In the genomic region with DNA sequence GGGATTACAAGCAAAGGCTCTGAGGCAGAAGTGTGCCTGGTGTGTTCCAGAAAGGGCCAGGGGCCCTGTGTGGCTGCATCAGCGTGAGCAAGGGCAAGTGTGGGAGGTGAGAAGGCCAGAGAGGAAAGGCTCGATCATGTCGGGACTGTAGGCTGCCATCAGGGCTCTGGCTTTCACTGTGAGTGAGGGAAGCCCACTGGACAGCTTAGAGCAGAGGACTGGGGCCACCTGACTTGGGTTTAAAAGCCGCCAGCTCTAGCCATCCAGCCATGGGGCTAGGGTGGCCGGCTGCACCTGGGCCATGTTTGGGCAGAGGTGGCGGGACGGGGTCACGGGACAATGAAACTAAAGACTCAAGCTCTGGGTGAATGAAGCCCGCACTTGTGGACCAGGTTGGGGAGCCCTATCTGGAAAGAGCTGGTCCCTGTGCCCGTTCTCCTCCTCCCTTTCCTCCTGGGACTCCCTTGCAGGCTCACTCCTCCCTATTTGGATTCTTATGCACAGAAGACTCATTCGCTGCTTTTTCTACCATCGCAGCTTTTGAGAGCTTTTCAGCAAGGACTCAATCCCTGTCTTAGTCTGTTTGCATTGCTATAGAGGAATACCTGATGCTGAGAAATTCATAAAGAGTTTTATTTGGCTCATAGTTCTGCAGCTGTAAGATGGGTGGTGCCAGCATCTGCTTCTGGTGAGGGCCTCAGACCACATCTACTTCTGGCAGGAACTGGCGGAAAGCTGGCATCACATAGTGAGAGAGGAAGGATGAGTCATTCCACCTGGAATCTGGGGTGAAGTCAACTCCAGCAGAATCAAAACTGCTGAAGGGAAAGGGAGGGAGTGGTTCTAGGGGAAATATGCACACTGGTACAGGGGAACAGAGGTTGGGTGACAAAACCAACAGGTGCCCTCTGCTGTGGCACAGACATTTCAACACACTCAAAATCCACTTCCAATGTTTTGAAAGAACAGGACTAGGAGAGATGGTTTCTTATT, we compare ENCODE assay signal across 10 cellular contexts. TPM values are rescaled to one million over a fixed set of nuclear protein-coding genes. Genes with fewer than 3 reads are reported as not detected.
DNase-seq lines count a peak whose midpoint lies in the region; ATAC-seq, FAIRE-seq and TF ChIP-seq lines count a peak whose summit lies in the region.
"Had no signal": no experiment of that assay in that cellular context is flagged by ENCODE, and none has a peak within 500 bp of the region (broad histone marks: within the 10 kb centered on the region; RNA-seq: fewer than 3 reads in every experiment).

No MANE protein-coding gene starts in this region.

- no peak overlapping the region for H3K4me2 ChIP-seq in HepG2 (ENCODE audit: low read depth, low read length)

- H3K27ac ChIP-seq in HepG2 (ENCODE audit: extremely low read length, insufficient read depth, low read length) = no peak overlapping the region

- in situ Hi-C loops in HepG2 (cut with HindIII; ENCODE audit: extremely low pct_ligation_motif_present, low pct_unique_long_range_greater_than_20kb) = no loop called here

- TF ChIP-seq POLR2A in HepG2 (IDR thresholded peaks at IDR 0.05; ENCODE audit: insufficient read depth in 1 of 2, low read depth in 2 of 2, low read length in 2 of 2) = no peak

- H2AFZ ChIP-seq in HepG2 (ENCODE audit: low read length) = no peak overlapping the region

- H3K36me3 ChIP-seq in HepG2 (replicated peaks in 1 of 2; ENCODE audit: control insufficient read depth in 1 of 2, insufficient read depth in 2 of 2, low read length in 2 of 2) = no peaks in the 10 kb centered on the region

- no peak for ATAC-seq in HepG2
- ATAC-seq: activated CD8-positive, alpha-beta T cell treated with anti-CD3 and anti-CD28 coated beads, Interleukin-2, amount 10 ng/mL, durations not matched to agents 7 days and 5 days; stimulated activated naive CD8-positive, alpha-beta T cell treated with anti-CD3 and anti-CD28 coated beads, Interleukin-15, Interleukin-2, amounts not matched to agents 100 U/mL and 50 U/mL, for 24 hours had no signal

- H3K9me3 ChIP-seq in HepG2 (ENCODE audit: low read length) = no peaks in the 10 kb centered on the region

- no peaks in the 10 kb centered on the region for H4K20me1 ChIP-seq in HepG2 (ENCODE audit: insufficient read depth, low read length)

- no TSS peak for BruUV-seq in HepG2 (replicated peaks; lab: Mats Ljungman, UMichigan)

- no peak overlapping the region for H3K9ac ChIP-seq in HepG2 (ENCODE audit: insufficient read depth, low read depth, low read length)

- TF ChIP-seq RAD21 in HepG2 (CRISPR knock-in tag; IDR thresholded peaks at IDR 0.05) = no peak

- H3K4me1 ChIP-seq in HepG2 (ENCODE audit: insufficient read depth, low read length) = no peaks in the 10 kb centered on the region

- H3K27me3 ChIP-seq in HepG2 (ENCODE audit: control insufficient read depth in 1 of 2, insufficient read depth in 2 of 2, low read length in 2 of 2) = peaks cover 0 to 3% of the 10 kb centered on the region in 2 experiments; a peak in 1 of 5 replicates

- POLR2A ChIA-PET in HepG2 (lab: Yijun Ruan, JAX) = no interaction called here

- H3K4me3 ChIP-seq in HepG2 (replicated peaks in 1 of 3; ENCODE audit: insufficient read depth in 1 of 3, low read depth in 2 of 3, low read length in 3 of 3) = no peak overlapping the region

- 52% methylated on average over 6 of the region's 13 CpGs for WGBS in HepG2 (ENCODE audit: low lambda C conversion rate)

- CTCF ChIA-PET in HepG2 (lab: Yijun Ruan, JAX; ENCODE audit: low intra/inter-chr PET ratio, low total read pairs) = no interaction called here

- FAIRE-seq in HepG2 (lab: Jason Lieb, UNC) = no peak

- no peaks in the 10 kb centered on the region for H3K79me2 ChIP-seq in HepG2 (ENCODE audit: insufficient read depth, low read length)

- no peak for TF ChIP-seq EP300 in HepG2 (IDR thresholded peaks at IDR 0.05; ENCODE audit: low read depth in 2 of 2, low read length in 2 of 2)
- TF ChIP-seq EP300 in HepG2 (CRISPR knock-in tag; IDR thresholded peaks at IDR 0.05; ENCODE audit: borderline replicate concordance) = no peak

- intact Hi-C loops in HepG2 (cut with micrococcal nuclease; ENCODE audit: unreplicated experiment) = no loop called here

- no peak for TF ChIP-seq CTCF in HepG2 (CRISPR knock-in tag; IDR thresholded peaks at IDR 0.05)

- peak; percentile 32 for DNase-seq in GM04503 (ENCODE audit: low read depth)
- DNase-seq in SW 1271 (lab: John Stamatoyannopoulos, UW) = peak; percentile 52 to 86
- no peak for DNase-seq in HepG2 (ENCODE audit: low spot score)
- no peak for DNase-seq in iPS-NIHi11 (ENCODE audit: low spot score)
- DNase-seq in medulla oblongata (ENCODE audit: extremely low spot score) = no peak
- no peak for DNase-seq in cerebellum (ENCODE audit: low spot score)
- DNase-seq: activated CD8-positive, alpha-beta T cell treated with anti-CD3 and anti-CD28 coated beads, Interleukin-2, amount 10 ng/mL, durations not matched to agents 7 days and 5 days; endodermal cell; NCI-H510A; stimulated activated naive CD8-positive, alpha-beta T cell treated with anti-CD3 and anti-CD28 coated beads, Interleukin-15, Interleukin-2, amounts not matched to agents 100 U/mL and 50 U/mL, for 24 hours had no signal

RNA-seq across cellular contexts. Expression of gene CTAG1B, which starts 15.3 kb away (rescaled TPM):
- not detected in 2 replicates for total RNA-seq in HepG2 (2016; rRNA removed; fragmentation: Illumina TruSeq; extraction: Trizol)
- not detected in 2 replicates for total RNA-seq in HepG2 (2016; cell fraction: cytosol; rRNA removed; fragmentation: Illumina TruSeq; extraction: Trizol; ENCODE audit: low read depth)
- total RNA-seq in HepG2 (2016; cell fraction: insoluble cytoplasmic fraction; rRNA removed; fragmentation: Illumina TruSeq; extraction: Trizol) = not detected in 2 replicates
- total RNA-seq in HepG2 (2016; cell fraction: membrane; rRNA removed; fragmentation: Illumina TruSeq; extraction: Trizol) = not detected in 2 replicates
- total RNA-seq in HepG2 (2016; cell fraction: nucleus; rRNA removed; fragmentation: Illumina TruSeq; extraction: Trizol) = not detected in 2 replicates
- not detected in 2 replicates for polyA plus RNA-seq in HepG2 (2011; rRNA removed)
- not detected in 2 replicates for polyA plus RNA-seq in HepG2 (2011; cell fraction: cytosol; rRNA removed)
- not detected in 2 replicates for polyA plus RNA-seq in HepG2 (2011; cell fraction: nucleus; rRNA removed)
- not detected in 2 replicates for polyA plus RNA-seq in HepG2 (2012)
- not detected in 2 replicates for polyA plus RNA-seq in HepG2 (2016; cell fraction: cytosol; fragmentation: Illumina TruSeq; extraction: Trizol; ENCODE audit: low read depth)
- polyA plus RNA-seq in HepG2 (2016; cell fraction: insoluble cytoplasmic fraction; fragmentation: Illumina TruSeq; extraction: Trizol; ENCODE audit: low read depth) = not detected in 2 replicates
- polyA plus RNA-seq in HepG2 (2016; cell fraction: membrane; fragmentation: Illumina TruSeq; extraction: Trizol; ENCODE audit: low read depth) = not detected in 2 replicates
- polyA plus RNA-seq in HepG2 (2016; cell fraction: nucleus; fragmentation: Illumina TruSeq; extraction: Trizol; ENCODE audit: insufficient read depth, low read depth) = not detected in 2 replicates
- not detected in 2 replicates for polyA minus RNA-seq in HepG2 (2011; rRNA and poly(A)+ RNA removed; ENCODE audit: low replicate concordance)
- polyA minus RNA-seq in HepG2 (2011; cell fraction: cytosol; rRNA and poly(A)+ RNA removed) = not detected in 2 replicates
- not detected in 2 replicates for polyA minus RNA-seq in HepG2 (2011; cell fraction: nucleus; rRNA and poly(A)+ RNA removed)
- not detected for total RNA-seq in cerebellum
- total RNA-seq: activated CD8-positive, alpha-beta T cell treated with anti-CD3 and anti-CD28 coated beads, Interleukin-2, amount 10 ng/mL, durations not matched to agents 7 days and 5 days; endodermal cell had no signal

RNA-seq across cellular contexts. Expression of gene CTAG1A, which starts 18.8 kb away (rescaled TPM):
- total RNA-seq in HepG2 (2016; rRNA removed; fragmentation: Illumina TruSeq; extraction: Trizol) = not detected in 2 replicates
- not detected in 2 replicates for total RNA-seq in HepG2 (2016; cell fraction: cytosol; rRNA removed; fragmentation: Illumina TruSeq; extraction: Trizol; ENCODE audit: low read depth)
- total RNA-seq in HepG2 (2016; cell fraction: insoluble cytoplasmic fraction; rRNA removed; fragmentation: Illumina TruSeq; extraction: Trizol) = not detected in 2 replicates
- total RNA-seq in HepG2 (2016; cell fraction: membrane; rRNA removed; fragmentation: Illumina TruSeq; extraction: Trizol) = not detected in 2 replicates
- not detected in 2 replicates for total RNA-seq in HepG2 (2016; cell fraction: nucleus; rRNA removed; fragmentation: Illumina TruSeq; extraction: Trizol)
- not detected in 2 replicates for polyA plus RNA-seq in HepG2 (2011; rRNA removed)
- polyA plus RNA-seq in HepG2 (2011; cell fraction: cytosol; rRNA removed) = not detected in 2 replicates
- polyA plus RNA-seq in HepG2 (2011; cell fraction: nucleus; rRNA removed) = not detected in 2 replicates
- polyA plus RNA-seq in HepG2 (2012) = not detected in 2 replicates
- polyA plus RNA-seq in HepG2 (2016; cell fraction: cytosol; fragmentation: Illumina TruSeq; extraction: Trizol; ENCODE audit: low read depth) = not detected in 2 replicates
- not detected in 2 replicates for polyA plus RNA-seq in HepG2 (2016; cell fraction: insoluble cytoplasmic fraction; fragmentation: Illumina TruSeq; extraction: Trizol; ENCODE audit: low read depth)
- polyA plus RNA-seq in HepG2 (2016; cell fraction: membrane; fragmentation: Illumina TruSeq; extraction: Trizol; ENCODE audit: low read depth) = not detected in 2 replicates
- polyA plus RNA-seq in HepG2 (2016; cell fraction: nucleus; fragmentation: Illumina TruSeq; extraction: Trizol; ENCODE audit: insufficient read depth, low read depth) = not detected in 2 replicates
- polyA minus RNA-seq in HepG2 (2011; rRNA and poly(A)+ RNA removed; ENCODE audit: low replicate concordance) = not detected in 2 replicates
- not detected in 2 replicates for polyA minus RNA-seq in HepG2 (2011; cell fraction: cytosol; rRNA and poly(A)+ RNA removed)
- not detected in 2 replicates for polyA minus RNA-seq in HepG2 (2011; cell fraction: nucleus; rRNA and poly(A)+ RNA removed)
- not detected for total RNA-seq in cerebellum
- total RNA-seq: activated CD8-positive, alpha-beta T cell treated with anti-CD3 and anti-CD28 coated beads, Interleukin-2, amount 10 ng/mL, durations not matched to agents 7 days and 5 days; endodermal cell had no signal

RNA-seq across cellular contexts. Expression of gene CTAG2, which starts 49.6 kb away (rescaled TPM):
- not detected in 2 replicates for total RNA-seq in HepG2 (2016; rRNA removed; fragmentation: Illumina TruSeq; extraction: Trizol)
- not detected in 2 replicates for total RNA-seq in HepG2 (2016; cell fraction: cytosol; rRNA removed; fragmentation: Illumina TruSeq; extraction: Trizol; ENCODE audit: low read depth)
- total RNA-seq in HepG2 (2016; cell fraction: insoluble cytoplasmic fraction; rRNA removed; fragmentation: Illumina TruSeq; extraction: Trizol) = not detected in 2 replicates
- not detected in 2 replicates for total RNA-seq in HepG2 (2016; cell fraction: membrane; rRNA removed; fragmentation: Illumina TruSeq; extraction: Trizol)
- not detected in 2 replicates for total RNA-seq in HepG2 (2016; cell fraction: nucleus; rRNA removed; fragmentation: Illumina TruSeq; extraction: Trizol)
- not detected in 2 replicates for polyA plus RNA-seq in HepG2 (2011; rRNA removed)
- not detected in 2 replicates for polyA plus RNA-seq in HepG2 (2011; cell fraction: cytosol; rRNA removed)
- polyA plus RNA-seq in HepG2 (2011; cell fraction: nucleus; rRNA removed) = not detected in 2 replicates
- polyA plus RNA-seq in HepG2 (2012) = not detected in 2 replicates
- not detected in 2 replicates for polyA plus RNA-seq in HepG2 (2016; cell fraction: cytosol; fragmentation: Illumina TruSeq; extraction: Trizol; ENCODE audit: low read depth)
- polyA plus RNA-seq in HepG2 (2016; cell fraction: insoluble cytoplasmic fraction; fragmentation: Illumina TruSeq; extraction: Trizol; ENCODE audit: low read depth) = not detected in 2 replicates
- polyA plus RNA-seq in HepG2 (2016; cell fraction: membrane; fragmentation: Illumina TruSeq; extraction: Trizol; ENCODE audit: low read depth) = not detected in 2 replicates
- not detected in 2 replicates for polyA plus RNA-seq in HepG2 (2016; cell fraction: nucleus; fragmentation: Illumina TruSeq; extraction: Trizol; ENCODE audit: insufficient read depth, low read depth)
- 0.19 TPM in 1 of 2 replicates, not detected in the other for polyA minus RNA-seq in HepG2 (2011; rRNA and poly(A)+ RNA removed; ENCODE audit: low replicate concordance)
- polyA minus RNA-seq in HepG2 (2011; cell fraction: cytosol; rRNA and poly(A)+ RNA removed) = not detected in 2 replicates
- polyA minus RNA-seq in HepG2 (2011; cell fraction: nucleus; rRNA and poly(A)+ RNA removed) = not detected in 2 replicates
- not detected for total RNA-seq in cerebellum
- total RNA-seq: activated CD8-positive, alpha-beta T cell treated with anti-CD3 and anti-CD28 coated beads, Interleukin-2, amount 10 ng/mL, durations not matched to agents 7 days and 5 days; endodermal cell had no signal

RNA-seq across cellular contexts. Expression of gene IKBKG, which starts 56.3 kb away (rescaled TPM):
- total RNA-seq in HepG2 (2016; rRNA removed; fragmentation: Illumina TruSeq; extraction: Trizol) (26.5 and 30.6 TPM in 2 replicates), cerebellum (4.7 TPM)
- 5.0 and 5.2 TPM in 2 replicates for total RNA-seq in HepG2 (2016; cell fraction: cytosol; rRNA removed; fragmentation: Illumina TruSeq; extraction: Trizol; ENCODE audit: low read depth)
- total RNA-seq in HepG2 (2016; cell fraction: insoluble cytoplasmic fraction; rRNA removed; fragmentation: Illumina TruSeq; extraction: Trizol) = 23.9 and 32.1 TPM in 2 replicates
- 8.3 and 8.6 TPM in 2 replicates for total RNA-seq in HepG2 (2016; cell fraction: membrane; rRNA removed; fragmentation: Illumina TruSeq; extraction: Trizol)
- 26.2 and 29.8 TPM in 2 replicates for total RNA-seq in HepG2 (2016; cell fraction: nucleus; rRNA removed; fragmentation: Illumina TruSeq; extraction: Trizol)
- 44.3 and 57.9 TPM in 2 replicates for polyA plus RNA-seq in HepG2 (2011; rRNA removed)
- polyA plus RNA-seq in HepG2 (2011; cell fraction: cytosol; rRNA removed) = 37.0 and 45.4 TPM in 2 replicates
- 220 and 234 TPM in 2 replicates for polyA plus RNA-seq in HepG2 (2011; cell fraction: nucleus; rRNA removed)
- polyA plus RNA-seq in HepG2 (2012) = 20.6 and 37.0 TPM in 2 replicates
- 3.9 TPM in 2 replicates for polyA plus RNA-seq in HepG2 (2016; cell fraction: cytosol; fragmentation: Illumina TruSeq; extraction: Trizol; ENCODE audit: low read depth)
- 24.9 and 29.4 TPM in 2 replicates for polyA plus RNA-seq in HepG2 (2016; cell fraction: insoluble cytoplasmic fraction; fragmentation: Illumina TruSeq; extraction: Trizol; ENCODE audit: low read depth)
- 6.6 and 6.7 TPM in 2 replicates for polyA plus RNA-seq in HepG2 (2016; cell fraction: membrane; fragmentation: Illumina TruSeq; extraction: Trizol; ENCODE audit: low read depth)
- polyA plus RNA-seq in HepG2 (2016; cell fraction: nucleus; fragmentation: Illumina TruSeq; extraction: Trizol; ENCODE audit: insufficient read depth, low read depth) = 63.5 and 67.1 TPM in 2 replicates
- 19.1 and 42.7 TPM in 2 replicates for polyA minus RNA-seq in HepG2 (2011; rRNA and poly(A)+ RNA removed; ENCODE audit: low replicate concordance)
- polyA minus RNA-seq in HepG2 (2011; cell fraction: cytosol; rRNA and poly(A)+ RNA removed) = 17.9 and 20.8 TPM in 2 replicates
- 36.8 and 37.0 TPM in 2 replicates for polyA minus RNA-seq in HepG2 (2011; cell fraction: nucleus; rRNA and poly(A)+ RNA removed)

RNA-seq across cellular contexts. Expression of gene G6PD, which starts 57.1 kb away (rescaled TPM):
- total RNA-seq in HepG2 (2016; rRNA removed; fragmentation: Illumina TruSeq; extraction: Trizol) = 28.8 and 44.6 TPM in 2 replicates
- 31.2 and 32.2 TPM in 2 replicates for total RNA-seq in HepG2 (2016; cell fraction: cytosol; rRNA removed; fragmentation: Illumina TruSeq; extraction: Trizol; ENCODE audit: low read depth)
- total RNA-seq in HepG2 (2016; cell fraction: insoluble cytoplasmic fraction; rRNA removed; fragmentation: Illumina TruSeq; extraction: Trizol) = 31.8 and 35.7 TPM in 2 replicates
- total RNA-seq in HepG2 (2016; cell fraction: membrane; rRNA removed; fragmentation: Illumina TruSeq; extraction: Trizol) = 17.4 and 19.0 TPM in 2 replicates
- total RNA-seq in HepG2 (2016; cell fraction: nucleus; rRNA removed; fragmentation: Illumina TruSeq; extraction: Trizol) = 29.9 and 30.0 TPM in 2 replicates
- polyA plus RNA-seq in HepG2 (2011; rRNA removed) = 18.8 and 19.5 TPM in 2 replicates
- polyA plus RNA-seq in HepG2 (2011; cell fraction: cytosol; rRNA removed) = 10.6 and 13.2 TPM in 2 replicates
- polyA plus RNA-seq in HepG2 (2011; cell fraction: nucleus; rRNA removed) = 56.3 and 68.9 TPM in 2 replicates
- 42.2 and 78.7 TPM in 2 replicates for polyA plus RNA-seq in HepG2 (2012)
- polyA plus RNA-seq in HepG2 (2016; cell fraction: cytosol; fragmentation: Illumina TruSeq; extraction: Trizol; ENCODE audit: low read depth) = 20.7 and 21.1 TPM in 2 replicates
- polyA plus RNA-seq in HepG2 (2016; cell fraction: insoluble cytoplasmic fraction; fragmentation: Illumina TruSeq; extraction: Trizol; ENCODE audit: low read depth) = 81.5 and 118 TPM in 2 replicates
- 27.9 and 29.6 TPM in 2 replicates for polyA plus RNA-seq in HepG2 (2016; cell fraction: membrane; fragmentation: Illumina TruSeq; extraction: Trizol; ENCODE audit: low read depth)
- polyA plus RNA-seq in HepG2 (2016; cell fraction: nucleus; fragmentation: Illumina TruSeq; extraction: Trizol; ENCODE audit: insufficient read depth, low read depth) = 75.8 and 80.5 TPM in 2 replicates
- polyA minus RNA-seq in HepG2 (2011; rRNA and poly(A)+ RNA removed; ENCODE audit: low replicate concordance) = 44.6 and 150 TPM in 2 replicates
- 19.2 and 20.1 TPM in 2 replicates for polyA minus RNA-seq in HepG2 (2011; cell fraction: cytosol; rRNA and poly(A)+ RNA removed)
- 21.4 and 32.2 TPM in 2 replicates for polyA minus RNA-seq in HepG2 (2011; cell fraction: nucleus; rRNA and poly(A)+ RNA removed)
- 19.2 TPM for total RNA-seq in cerebellum

Comparison
In these comparisons a context has a peak if more than half of its experiments do, and no peak if none do; other contexts are left out.
1. DNase-seq: peak in GM04503 (single experiment) and SW 1271 (2 of 2); none in HepG2 (single experiment), iPS-NIHi11 (single experiment), medulla oblongata (single experiment) and cerebellum (single experiment).